In genomic region chr13:94967183-94968039, GRCh38 we compare ENCODE assay signal across 9 cellular contexts.
DNase-seq lines count a peak whose midpoint lies in the region; ATAC-seq and TF ChIP-seq lines count a peak whose summit lies in the region.
"Had no signal": no experiment of that assay in that cellular context is flagged by ENCODE, and none has a peak within 500 bp of the region (broad histone marks: within the 10 kb centered on the region; RNA-seq: fewer than 3 reads in every experiment).

No MANE protein-coding gene starts in this region.

- H3K4me1 Mint-ChIP-seq in activated T-helper 2 cell treated with anti-CD3 and anti-CD28 coated beads, Interferon-gamma antibody, Interleukin-2, Interleukin-4, amounts not matched to agents 10 μg/mL and 5 μg/mL and 100 μg/mL, durations not matched to agents 14 hours and 24 hours and 36 hours (ENCODE audit: low read depth): peaks cover 7% of the 10 kb centered on the region
- peaks cover 3% of the 10 kb centered on the region for H3K4me1 Mint-ChIP-seq in activated CD4-positive, alpha-beta T cell treated with anti-CD3 and anti-CD28 coated beads, Interleukin-2, amount 10 ng/mL, durations not matched to agents 7 days and 5 days
- H3K4me1 Mint-ChIP-seq: memory B cell had no signal

- H3K4me3 Mint-ChIP-seq in activated T-helper 2 cell treated with anti-CD3 and anti-CD28 coated beads, Interferon-gamma antibody, Interleukin-2, Interleukin-4, amounts not matched to agents 10 μg/mL and 5 μg/mL and 100 μg/mL, durations not matched to agents 14 hours and 24 hours and 36 hours (ENCODE audit: low read depth): peak overlapping the region; percentile 5
- H3K4me3 Mint-ChIP-seq in activated CD4-positive, alpha-beta T cell treated with anti-CD3 and anti-CD28 coated beads, Interleukin-2, amount 10 ng/mL, durations not matched to agents 7 days and 5 days: no peak overlapping the region
- H3K4me3 Mint-ChIP-seq: memory B cell had no signal

- CTCF ChIA-PET in GM10248 (lab: Yijun Ruan, JAX): no interaction called here
- CTCF ChIA-PET in activated CD4-positive, alpha-beta T cell treated with anti-CD3 and anti-CD28 coated beads, Interleukin-2, amount 10 ng/mL, durations not matched to agents 7 days and 5 days (lab: Charles Lee): interaction anchor here (0.6 kb wide), 1 partner anchor 469 kb away, joined by 3 read pairs; no protein-coding TSS in a partner anchor

- ATAC-seq in HG02798 (IDR thresholded peaks at IDR 0.05; ENCODE audit: poor library complexity, unreplicated experiment): peak; percentile 63

- no peak overlapping the region for H3K27ac Mint-ChIP-seq in activated T-helper 2 cell treated with anti-CD3 and anti-CD28 coated beads, Interferon-gamma antibody, Interleukin-2, Interleukin-4, amounts not matched to agents 10 μg/mL and 5 μg/mL and 100 μg/mL, durations not matched to agents 14 hours and 24 hours and 36 hours
- no peak overlapping the region for H3K27ac Mint-ChIP-seq in activated CD4-positive, alpha-beta T cell treated with anti-CD3 and anti-CD28 coated beads, Interleukin-2, amount 10 ng/mL, durations not matched to agents 7 days and 5 days
- H3K27ac Mint-ChIP-seq: memory B cell had no signal

- H3K36me3 Mint-ChIP-seq in activated T-helper 2 cell treated with anti-CD3 and anti-CD28 coated beads, Interferon-gamma antibody, Interleukin-2, Interleukin-4, amounts not matched to agents 10 μg/mL and 5 μg/mL and 100 μg/mL, durations not matched to agents 14 hours and 24 hours and 36 hours (ENCODE audit: low read depth): no peaks in the 10 kb centered on the region
- no peaks in the 10 kb centered on the region for H3K36me3 Mint-ChIP-seq in activated CD4-positive, alpha-beta T cell treated with anti-CD3 and anti-CD28 coated beads, Interleukin-2, amount 10 ng/mL, durations not matched to agents 7 days and 5 days (ENCODE audit: low read depth)
- H3K36me3 Mint-ChIP-seq: memory B cell had no signal

- H3K9me3 ChIP-seq in iPS-18c (ENCODE audit: control insufficient read depth, insufficient read depth, low read length): peaks cover 2% of the 10 kb centered on the region

- no peak for TF ChIP-seq CTCF in GM10248 (IDR thresholded peaks at IDR 0.05; ENCODE audit: control extremely low read depth, extremely low read depth, low read depth, missing control alignments)

- DNase-seq in GM10248 (ENCODE audit: extremely low spot score) (peak; percentile 37), middle frontal gyrus (ENCODE audit: extremely low spot score, low spot score) (no peak)
- DNase-seq in activated T-helper 2 cell treated with anti-CD3 and anti-CD28 coated beads, Interferon-gamma antibody, Interleukin-2, Interleukin-4, amounts not matched to agents 10 μg/mL and 5 μg/mL and 100 μg/mL, durations not matched to agents 14 hours and 24 hours and 36 hours (ENCODE audit: low spot score): peak; percentile 8
- peak; percentile 20 for DNase-seq in stimulated activated CD4-positive, alpha-beta T cell treated with anti-CD3 and anti-CD28 coated beads, Interleukin-1b, Interleukin-23, amount 100 ng/mL, for 48 hours
- no peak for DNase-seq in activated CD4-positive, CD25-positive, alpha-beta regulatory T cell (lab: John Stamatoyannopoulos, UW)
- no peak for DNase-seq in activated CD4-positive, alpha-beta T cell treated with anti-CD3 and anti-CD28 coated beads, Interleukin-2, amount 10 ng/mL, durations not matched to agents 7 days and 5 days

- peak overlapping the region; percentile 73 for H3K4me3 ChIP-seq in iPS-18c (ENCODE audit: insufficient read depth, low read depth, low read length)

- peaks cover 70% of the 10 kb centered on the region for H3K27me3 Mint-ChIP-seq in activated T-helper 2 cell treated with anti-CD3 and anti-CD28 coated beads, Interferon-gamma antibody, Interleukin-2, Interleukin-4, amounts not matched to agents 10 μg/mL and 5 μg/mL and 100 μg/mL, durations not matched to agents 14 hours and 24 hours and 36 hours (ENCODE audit: low read depth)
- H3K27me3 Mint-ChIP-seq in activated CD4-positive, alpha-beta T cell treated with anti-CD3 and anti-CD28 coated beads, Interleukin-2, amount 10 ng/mL, durations not matched to agents 7 days and 5 days: peaks cover 69% of the 10 kb centered on the region

- POLR2A ChIA-PET in GM10248 (lab: Yijun Ruan, JAX): no interaction called here
- POLR2A ChIA-PET in activated CD4-positive, alpha-beta T cell treated with anti-CD3 and anti-CD28 coated beads, Interleukin-2, amount 10 ng/mL, durations not matched to agents 7 days and 5 days (lab: Charles Lee): no interaction called here

- no peaks in the 10 kb centered on the region for H3K9me3 Mint-ChIP-seq in activated T-helper 2 cell treated with anti-CD3 and anti-CD28 coated beads, Interferon-gamma antibody, Interleukin-2, Interleukin-4, amounts not matched to agents 10 μg/mL and 5 μg/mL and 100 μg/mL, durations not matched to agents 14 hours and 24 hours and 36 hours
- H3K9me3 Mint-ChIP-seq in activated CD4-positive, alpha-beta T cell treated with anti-CD3 and anti-CD28 coated beads, Interleukin-2, amount 10 ng/mL, durations not matched to agents 7 days and 5 days: no peaks in the 10 kb centered on the region
- H3K9me3 Mint-ChIP-seq: memory B cell had no signal

- intact Hi-C loops in activated T-helper 2 cell treated with anti-CD3 and anti-CD28 coated beads, Interferon-gamma antibody, Interleukin-2, Interleukin-4, amounts not matched to agents 10 μg/mL and 5 μg/mL and 100 μg/mL, durations not matched to agents 14 hours and 24 hours and 36 hours (cut with micrococcal nuclease): no loop called here

Comparison
In these comparisons a context has a peak if more than half of its experiments do, and no peak if none do; other contexts are left out.
1. DNase-seq: peak in GM10248 (single experiment), activated T-helper 2 cell treated with anti-CD3 and anti-CD28 coated beads, Interferon-gamma antibody, Interleukin-2, Interleukin-4, amounts not matched to agents 10 μg/mL and 5 μg/mL and 100 μg/mL, durations not matched to agents 14 hours and 24 hours and 36 hours (single experiment) and stimulated activated CD4-positive, alpha-beta T cell treated with anti-CD3 and anti-CD28 coated beads, Interleukin-1b, Interleukin-23, amount 100 ng/mL, for 48 hours (single experiment); none in activated CD4-positive, CD25-positive, alpha-beta regulatory T cell (0 of 4), middle frontal gyrus (single experiment) and activated CD4-positive, alpha-beta T cell treated with anti-CD3 and anti-CD28 coated beads, Interleukin-2, amount 10 ng/mL, durations not matched to agents 7 days and 5 days (single experiment).